In the genomic region with DNA sequence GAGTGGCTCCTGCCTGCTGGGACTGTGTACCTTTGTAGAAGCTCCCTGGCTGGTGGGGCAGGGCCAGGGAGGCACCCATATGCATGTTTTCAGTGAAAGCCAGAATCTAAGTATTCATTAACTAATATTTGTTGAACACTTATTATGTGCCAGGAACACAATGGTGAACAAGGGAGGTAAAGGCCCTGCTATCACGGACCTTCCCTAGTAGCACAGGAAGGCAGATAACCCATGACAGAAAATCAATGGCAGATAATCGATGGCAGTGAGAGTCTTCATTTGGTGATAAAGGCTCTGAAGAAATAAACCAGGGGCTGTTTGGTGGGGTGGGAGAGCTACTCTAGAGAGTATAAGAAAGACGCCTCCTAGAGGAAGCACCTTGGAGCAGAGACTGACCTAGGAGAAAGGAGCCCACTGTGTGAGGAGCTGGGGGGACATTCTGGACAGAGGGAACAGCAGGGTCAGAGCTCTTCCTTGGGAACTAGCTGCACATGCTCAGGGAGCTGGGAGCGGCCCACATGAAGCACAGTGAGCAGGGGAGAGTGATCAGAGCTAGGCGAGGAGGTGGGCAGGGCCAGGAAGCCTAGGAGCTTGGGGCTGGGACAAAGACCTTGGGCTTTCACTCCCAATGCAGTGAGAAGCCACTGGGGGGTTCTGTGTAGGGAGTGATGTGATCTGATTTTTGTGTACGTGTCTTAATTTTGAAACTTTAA, we compare ENCODE assay signal across 17 cellular contexts.
"Had no signal": no experiment of that assay in that cellular context is flagged by ENCODE, and none has a peak within 500 bp of the region (broad histone marks: within the 10 kb centered on the region; RNA-seq: fewer than 3 reads in every experiment).

No MANE protein-coding gene starts in this region.

- H3K4me1 ChIP-seq: breast epithelium had no signal

- H3K4me3 Mint-ChIP-seq: activated naive CD8-positive, alpha-beta T cell treated with anti-CD3 and anti-CD28 coated beads, Interleukin-2, amount 10 ng/mL, durations not matched to agents 7 days and 5 days; activated T-helper 1 cell treated with anti-CD3 and anti-CD28 coated beads, Interleukin-12 subunit alpha, Interleukin-12 subunit beta, Interleukin-2, Interleukin-4 antibody, amounts not matched to agents 30 ng/mL and 10 ng/mL and 1 ng/mL, durations not matched to agents 14 hours and 24 hours and 36 hours; natural killer cell had no signal

- H3K9me3 ChIP-seq: breast epithelium, gastroesophageal sphincter, mucosa of descending colon, upper lobe of left lung had no signal

- H3K27me3 ChIP-seq: breast epithelium, gastroesophageal sphincter, upper lobe of left lung had no signal

- H3K36me3 ChIP-seq: breast epithelium, gastroesophageal sphincter, upper lobe of left lung had no signal

- DNase-seq: activated CD4-positive, alpha-beta T cell treated with anti-CD3 and anti-CD28 coated beads, Interleukin-2, amount 50 U/mL, for 1 hour; activated CD8-positive, alpha-beta memory T cell treated with anti-CD3 and anti-CD28 coated beads for 24 hours; activated naive CD4-positive, alpha-beta T cell; activated naive CD8-positive, alpha-beta T cell treated with anti-CD3 and anti-CD28 coated beads, Interleukin-2, amount 10 ng/mL, durations not matched to agents 7 days and 5 days; anterior cingulate cortex; dermis blood vessel endothelial cell; mucosa of descending colon; natural killer cell; stimulated activated CD4-positive, alpha-beta T cell treated with anti-CD3 and anti-CD28 coated beads, Interleukin-15, amount 100 ng/mL, for 24 hours; stimulated activated CD4-positive, alpha-beta T cell treated with anti-CD3 and anti-CD28 coated beads, Interleukin-4, amount 100 ng/mL, for 1 hour; stimulated activated naive CD4-positive, alpha-beta T cell; upper lobe of left lung had no signal

- H3K9me3 Mint-ChIP-seq: activated naive CD8-positive, alpha-beta T cell treated with anti-CD3 and anti-CD28 coated beads, Interleukin-2, amount 10 ng/mL, durations not matched to agents 7 days and 5 days; activated T-helper 1 cell treated with anti-CD3 and anti-CD28 coated beads, Interleukin-12 subunit alpha, Interleukin-12 subunit beta, Interleukin-2, Interleukin-4 antibody, amounts not matched to agents 30 ng/mL and 10 ng/mL and 1 ng/mL, durations not matched to agents 14 hours and 24 hours and 36 hours; natural killer cell had no signal

- H3K36me3 Mint-ChIP-seq: activated naive CD8-positive, alpha-beta T cell treated with anti-CD3 and anti-CD28 coated beads, Interleukin-2, amount 10 ng/mL, durations not matched to agents 7 days and 5 days; natural killer cell had no signal

- H3K27ac Mint-ChIP-seq: activated naive CD8-positive, alpha-beta T cell treated with anti-CD3 and anti-CD28 coated beads, Interleukin-2, amount 10 ng/mL, durations not matched to agents 7 days and 5 days; activated T-helper 1 cell treated with anti-CD3 and anti-CD28 coated beads, Interleukin-12 subunit alpha, Interleukin-12 subunit beta, Interleukin-2, Interleukin-4 antibody, amounts not matched to agents 30 ng/mL and 10 ng/mL and 1 ng/mL, durations not matched to agents 14 hours and 24 hours and 36 hours; natural killer cell had no signal

- H3K4me3 ChIP-seq: breast epithelium, gastroesophageal sphincter, mucosa of descending colon, upper lobe of left lung had no signal

- ATAC-seq: activated CD4-positive, CD25-positive, alpha-beta regulatory T cell treated with anti-CD3 and anti-CD28 coated beads, Interleukin-2, amount 50 U/mL, for 24 hours; left lobe of liver; mucosa of descending colon; natural killer cell had no signal
